In the genomic region with DNA sequence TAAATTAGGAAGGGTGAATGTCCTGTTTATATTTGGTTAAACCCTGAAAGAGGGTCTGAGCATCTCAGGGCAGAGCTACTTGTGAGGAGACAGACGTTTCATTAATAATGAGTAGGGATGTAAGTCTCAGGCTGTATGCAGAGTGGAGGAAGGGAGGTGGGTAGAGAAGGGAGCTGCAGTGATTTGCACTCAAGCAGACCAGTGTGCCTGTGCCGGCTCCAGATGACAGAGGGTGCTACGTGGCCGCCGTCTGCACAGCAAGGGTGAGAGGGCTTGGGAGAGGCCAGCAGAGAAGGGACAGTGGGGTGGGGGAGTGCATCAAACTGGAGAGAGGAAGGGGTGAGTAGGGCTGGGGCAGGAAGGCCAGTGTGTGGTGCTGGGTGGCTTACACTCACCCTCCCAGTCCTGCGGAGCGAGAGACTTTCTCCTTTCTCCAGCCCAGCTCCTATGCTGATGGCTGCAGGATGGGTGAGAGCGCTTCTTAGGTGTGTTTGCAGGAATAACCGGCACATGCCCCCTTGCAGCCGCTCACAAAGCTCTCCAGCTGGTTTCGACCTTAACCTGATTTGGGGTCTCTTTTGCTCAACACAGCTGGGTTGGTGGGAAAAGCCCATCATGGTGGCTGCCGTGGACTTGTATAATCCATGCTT, we compare ENCODE assay signal across 27 cellular contexts.
"Had no signal": no experiment of that assay in that cellular context is flagged by ENCODE, and none has a peak within 500 bp of the region (broad histone marks: within the 10 kb centered on the region; RNA-seq: fewer than 3 reads in every experiment).

No MANE protein-coding gene starts in this region.

- H3K9me3 Mint-ChIP-seq: activated naive CD4-positive, alpha-beta T cell treated with anti-CD3 and anti-CD28 coated beads for 36 hours; activated naive CD8-positive, alpha-beta T cell treated with anti-CD3 and anti-CD28 coated beads for 36 hours; activated T-cell treated with anti-CD3 and anti-CD28 coated beads, Interleukin-2, amount 50 U/mL, for 72 hours; effector memory CD8-positive, alpha-beta T cell; mesothelial cell of epicardium; naive thymus-derived CD4-positive, alpha-beta T cell; T-helper 2 cell treated with Interferon-gamma antibody and Interleukin-4, amounts not matched to agents 5 μg/mL and 100 μg/mL, for 36 hours had no signal

- H3K4me1 Mint-ChIP-seq: activated CD4-positive, alpha-beta T cell treated with anti-CD3 and anti-CD28 coated beads for 36 hours; activated naive CD8-positive, alpha-beta T cell treated with anti-CD3 and anti-CD28 coated beads for 36 hours had no signal

- H3K27ac Mint-ChIP-seq: activated CD4-positive, alpha-beta T cell treated with anti-CD3 and anti-CD28 coated beads for 36 hours; activated naive CD4-positive, alpha-beta T cell treated with anti-CD3 and anti-CD28 coated beads for 36 hours; activated naive CD8-positive, alpha-beta T cell treated with anti-CD3 and anti-CD28 coated beads for 36 hours; activated T-cell treated with anti-CD3 and anti-CD28 coated beads, Interleukin-2, amount 50 U/mL, for 72 hours; effector memory CD8-positive, alpha-beta T cell; mesothelial cell of epicardium; naive thymus-derived CD4-positive, alpha-beta T cell; T-helper 2 cell treated with Interferon-gamma antibody and Interleukin-4, amounts not matched to agents 5 μg/mL and 100 μg/mL, for 36 hours had no signal

- H3K27me3 Mint-ChIP-seq: activated CD4-positive, alpha-beta T cell treated with anti-CD3 and anti-CD28 coated beads for 36 hours; activated naive CD8-positive, alpha-beta T cell treated with anti-CD3 and anti-CD28 coated beads for 36 hours had no signal

- H3K36me3 Mint-ChIP-seq: activated naive CD8-positive, alpha-beta T cell treated with anti-CD3 and anti-CD28 coated beads for 36 hours; mesothelial cell of epicardium; naive thymus-derived CD4-positive, alpha-beta T cell had no signal

- DNase-seq: activated CD4-positive, alpha-beta T cell treated with anti-CD3 and anti-CD28 coated beads for 36 hours; activated CD4-positive, alpha-beta T cell treated with anti-CD3 and anti-CD28 coated beads, Interleukin-2, amount 50 U/mL, for 4 hours; activated CD4-positive, CD25-positive, alpha-beta regulatory T cell; activated naive CD4-positive, alpha-beta T cell treated with anti-CD3 and anti-CD28 coated beads for 36 hours; activated naive CD8-positive, alpha-beta T cell treated with anti-CD3 and anti-CD28 coated beads for 36 hours; activated T-cell treated with anti-CD3 and anti-CD28 coated beads for 4 hours; activated T-cell treated with anti-CD3 and anti-CD28 coated beads, Interleukin-2, amount 50 U/mL, for 72 hours; adrenal gland; aorta; cortex of kidney; effector memory CD8-positive, alpha-beta T cell; erythroblast; hypothalamus; kidney glomerular epithelial cell; left ventricle myocardium superior; naive thymus-derived CD4-positive, alpha-beta T cell; occipital lobe; stimulated activated CD4-positive, alpha-beta T cell treated with anti-CD3 and anti-CD28 coated beads, Interleukin-12 subunit alpha, Interleukin-12 subunit beta, amount 100 ng/mL, for 4 hours; stimulated activated CD4-positive, alpha-beta T cell treated with anti-CD3 and anti-CD28 coated beads, Interleukin-4, amount 100 ng/mL, for 1 hour; stimulated activated naive CD8-positive, alpha-beta T cell treated with anti-CD3 and anti-CD28 coated beads, Interleukin-15, Interleukin-2, amounts not matched to agents 100 U/mL and 50 U/mL, for 24 hours; T-helper 1 cell; testis; transverse colon had no signal

- ATAC-seq: activated CD4-positive, alpha-beta T cell treated with anti-CD3 and anti-CD28 coated beads for 36 hours; activated T-cell treated with anti-CD3 and anti-CD28 coated beads, Interleukin-2, amount 50 U/mL, for 72 hours; effector memory CD8-positive, alpha-beta T cell; gastroesophageal sphincter; left ventricle myocardium superior; naive thymus-derived CD4-positive, alpha-beta T cell; right cardiac atrium; stimulated activated naive CD8-positive, alpha-beta T cell treated with anti-CD3 and anti-CD28 coated beads, Interleukin-15, Interleukin-2, amounts not matched to agents 100 U/mL and 50 U/mL, for 24 hours had no signal

- H3K4me3 Mint-ChIP-seq: activated CD4-positive, alpha-beta T cell treated with anti-CD3 and anti-CD28 coated beads for 36 hours; activated naive CD4-positive, alpha-beta T cell treated with anti-CD3 and anti-CD28 coated beads for 36 hours; activated naive CD8-positive, alpha-beta T cell treated with anti-CD3 and anti-CD28 coated beads for 36 hours; activated T-cell treated with anti-CD3 and anti-CD28 coated beads, Interleukin-2, amount 50 U/mL, for 72 hours; effector memory CD8-positive, alpha-beta T cell; mesothelial cell of epicardium; naive thymus-derived CD4-positive, alpha-beta T cell; T-helper 2 cell treated with Interferon-gamma antibody and Interleukin-4, amounts not matched to agents 5 μg/mL and 100 μg/mL, for 36 hours had no signal
